ENCODE assay signal across 10 cellular contexts in the genomic region with DNA sequence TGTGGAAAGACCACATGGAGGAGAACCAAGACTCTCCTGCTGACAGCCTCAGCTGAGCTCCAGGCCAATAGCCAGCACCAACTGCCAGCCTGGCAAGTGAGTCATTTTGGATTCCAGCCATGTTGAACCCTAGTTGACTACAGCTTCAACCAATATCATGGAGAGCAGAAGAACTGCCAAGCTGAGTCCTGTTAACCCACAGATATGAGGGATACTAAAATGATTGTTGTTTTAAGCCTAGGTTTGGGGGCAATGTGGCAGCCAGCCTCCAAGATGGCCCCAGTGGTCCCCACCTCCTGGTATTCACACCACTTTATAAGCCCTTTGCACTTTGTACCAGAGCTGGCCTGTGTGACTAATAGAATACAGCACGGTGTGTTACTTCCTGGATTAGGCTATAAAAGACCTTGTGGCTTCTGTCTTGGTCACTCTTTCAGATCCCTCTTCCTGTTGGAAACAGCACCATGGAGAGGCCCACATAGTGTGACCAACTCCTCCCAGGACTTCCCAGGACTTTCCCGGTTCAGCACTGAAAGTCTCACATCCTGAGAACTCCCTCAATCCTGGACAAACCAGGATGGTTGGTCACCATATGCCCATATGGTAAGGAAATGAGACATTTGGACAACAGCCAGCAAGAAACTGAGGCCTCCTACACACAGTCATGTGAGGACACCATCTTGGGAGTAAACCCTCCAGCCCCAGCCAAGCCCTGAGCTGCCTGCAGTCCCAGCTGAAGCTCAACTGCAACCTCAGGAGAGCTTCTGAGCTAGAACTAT. TPM values are rescaled to one million over a fixed set of nuclear protein-coding genes. Genes with fewer than 3 reads are reported as not detected.
DNase-seq lines count a peak whose midpoint lies in the region; ATAC-seq and TF ChIP-seq lines count a peak whose summit lies in the region.
"Had no signal": no experiment of that assay in that cellular context is flagged by ENCODE, and none has a peak within 500 bp of the region (broad histone marks: within the 10 kb centered on the region; RNA-seq: fewer than 3 reads in every experiment).

No MANE protein-coding gene starts in this region.

- ATAC-seq in GM21717 (IDR thresholded peaks at IDR 0.05; ENCODE audit: unreplicated experiment) = peak; percentile 74

- TF ChIP-seq POLR2A in NB4 (IDR thresholded peaks at IDR 0.05; ENCODE audit: extremely low read depth, insufficient read length) = no peak
- no peak for TF ChIP-seq POLR2A in thyroid gland (IDR thresholded peaks at IDR 0.05)

- H3K4me1 ChIP-seq in thyroid gland = peaks cover 11% of the 10 kb centered on the region in 2 donors

- intact Hi-C loops in thyroid gland (cut with DNase I) = no loop called here

- DNase-seq in AG10803 (ENCODE audit: low read depth) (peak; percentile 50), NB4 (ENCODE audit: low read depth) (peak; percentile 71), fibroblast of mammary gland (ENCODE audit: low read depth) (peak; percentile 91), thyroid gland (no peak), pons (ENCODE audit: low spot score) (no peak)
- DNase-seq in stimulated activated CD4-positive, alpha-beta T cell treated with anti-CD3 and anti-CD28 coated beads, Interleukin-12 subunit alpha, Interleukin-12 subunit beta, amount 100 ng/mL, for 4 hours = no peak
- no peak for DNase-seq in activated CD4-positive, CD25-positive, alpha-beta regulatory T cell treated with anti-CD3 and anti-CD28 coated beads, Interleukin-2, amount 50 U/mL, for 72 hours
- DNase-seq: NCI-H524 treated with DMSO at 0.1 percent for 48 hours had no signal

- H3K27ac ChIP-seq in thyroid gland = no peak overlapping the region

- H3K9me3 ChIP-seq in thyroid gland = no peaks in the 10 kb centered on the region

- H3K4me3 ChIP-seq in AG10803 (ENCODE audit: low read length) = no peak overlapping the region
- no peak overlapping the region for H3K4me3 ChIP-seq in NB4 (ENCODE audit: low read depth, low read length)
- H3K4me3 ChIP-seq in fibroblast of mammary gland (ENCODE audit: control insufficient read depth, low read depth, low read length) = no peak overlapping the region
- H3K4me3 ChIP-seq in thyroid gland (replicated peaks in 1 of 3) = no peak overlapping the region
- H3K4me3 ChIP-seq: skin epidermis had no signal

- TF ChIP-seq CTCF in AG10803 (conservative IDR thresholded peaks at IDR 0.05; ENCODE audit: low read length) (no peak), NB4 (IDR thresholded peaks at IDR 0.05; ENCODE audit: low read depth, low read length) (no peak), fibroblast of mammary gland (conservative IDR thresholded peaks at IDR 0.05; ENCODE audit: control insufficient read depth, insufficient read depth, low read depth, low read length) (no peak), thyroid gland (IDR thresholded peaks at IDR 0.05) (no peak)

- no peaks in the 10 kb centered on the region for H3K27me3 ChIP-seq in thyroid gland

- no peaks in the 10 kb centered on the region for H3K36me3 ChIP-seq in thyroid gland

- 68 to 78% methylated on average over 2 of the region's 2 CpGs for WGBS in thyroid gland, 2 donors

RNA-seq across cellular contexts. Expression of gene CDV3, which starts 32.4 kb away (rescaled TPM):
- total RNA-seq in thyroid gland = 100 to 1,000 TPM; 147 to 177 (median 166) TPM

Comparison
In these comparisons a context has a peak if more than half of its experiments do, and no peak if none do; other contexts are left out.
1. DNase-seq: peak in AG10803 (single experiment), NB4 (single experiment) and fibroblast of mammary gland (single experiment); none in stimulated activated CD4-positive, alpha-beta T cell treated with anti-CD3 and anti-CD28 coated beads, Interleukin-12 subunit alpha, Interleukin-12 subunit beta, amount 100 ng/mL, for 4 hours (single experiment), thyroid gland (0 of 2), pons (single experiment) and activated CD4-positive, CD25-positive, alpha-beta regulatory T cell treated with anti-CD3 and anti-CD28 coated beads, Interleukin-2, amount 50 U/mL, for 72 hours (single experiment).